ENCODE assay signal across 8 cellular contexts in the genomic region with DNA sequence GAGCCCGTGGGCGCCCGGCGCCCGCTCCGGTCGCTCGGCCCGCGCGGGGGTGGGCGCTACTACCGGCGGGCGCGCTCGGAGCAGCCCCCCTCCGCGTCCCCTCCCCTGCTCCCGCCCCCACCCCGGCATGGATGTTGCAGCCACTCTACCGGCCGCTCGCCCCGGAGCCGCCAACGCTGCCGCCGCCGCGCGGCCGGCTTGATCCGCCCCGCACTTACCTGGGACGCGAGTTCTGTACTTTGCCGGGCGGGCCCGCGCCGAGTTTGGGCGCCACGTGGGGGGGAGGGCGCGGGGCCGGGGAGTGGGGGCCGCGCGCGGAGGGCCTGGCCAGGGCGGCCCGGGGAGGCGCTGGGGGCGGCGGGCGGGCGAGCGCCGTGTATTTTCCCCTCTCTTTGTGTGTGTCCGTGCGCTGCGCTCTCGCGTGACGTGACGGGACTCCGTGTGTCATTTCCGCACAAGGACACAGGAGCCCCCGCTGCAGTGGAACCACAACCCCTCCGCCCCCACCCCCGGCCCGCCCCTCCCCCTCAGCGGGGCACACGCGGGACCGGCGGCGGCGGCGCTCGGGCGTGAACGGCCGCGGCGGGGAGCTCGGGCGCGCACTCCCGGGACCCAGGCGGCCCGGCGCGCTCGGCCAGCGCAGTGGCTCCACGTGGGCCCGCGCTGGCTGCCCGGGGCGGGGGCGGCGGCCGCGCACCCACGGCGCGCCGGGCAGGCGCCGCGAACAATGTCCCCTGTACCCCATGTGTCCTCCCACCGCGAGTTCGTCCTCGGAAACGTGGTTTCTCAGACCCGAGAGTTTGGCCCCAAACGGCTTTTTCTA. TPM values are rescaled to one million over a fixed set of nuclear protein-coding genes. Genes with fewer than 3 reads are reported as not detected.
DNase-seq lines count a peak whose midpoint lies in the region; ATAC-seq, FAIRE-seq and TF ChIP-seq lines count a peak whose summit lies in the region.

A gene (minus strand): TSS at position 644 of the 823 bp plus-strand sequence. CDS start 16,230 bp downstream, outside the sequence.

- peak within 1 kb of the TSS; percentile 36 for H3K27ac ChIP-seq in keratinocyte (ENCODE audit: control insufficient read depth, insufficient read depth, low read length)

- no peaks in the 10 kb centered on the region for H3K9me3 ChIP-seq in keratinocyte (ENCODE audit: control insufficient read depth, low read depth, low read length)

- no peaks in the 10 kb centered on the region for H3K27me3 ChIP-seq in keratinocyte (ENCODE audit: control insufficient read depth, extremely low read depth, insufficient read depth, low read length)

- peaks cover 2% of the 10 kb centered on the region for H3K79me2 ChIP-seq in keratinocyte (ENCODE audit: control insufficient read depth, insufficient read depth, low read length)

- H3K36me3 ChIP-seq in keratinocyte (ENCODE audit: control insufficient read depth in 2 of 2, extremely low read depth in 1 of 2, insufficient read depth in 2 of 2, low read length in 2 of 2), result no peaks in the 10 kb centered on the region

- DNase-seq in AG20443 (ENCODE audit: low spot score), result peak; percentile 42
- peak; percentile 22 for DNase-seq in T-helper 22 cell (ENCODE audit: low read depth)
- peak; percentile 24 to 47 for DNase-seq in T47D (ENCODE audit: low read depth in 1 of 2, low spot score in 1 of 2)
- no peak for DNase-seq in keratinocyte (ENCODE audit: low read depth, low spot score)
- peak; percentile 18 for DNase-seq in stimulated activated CD4-positive, alpha-beta T cell treated with anti-CD3 and anti-CD28 coated beads, Interleukin-1b, Interleukin-23, amount 100 ng/mL, for 48 hours
- no peak for DNase-seq in NCI-H2029 (lab: John Stamatoyannopoulos, UW)

- FAIRE-seq in keratinocyte (lab: Jason Lieb, UNC), result no peak

- peak within 1 kb of the TSS; percentile 41 to 77 (median 77) for H3K4me3 ChIP-seq in keratinocyte (ENCODE audit: control insufficient read depth in 2 of 3, extremely low read depth in 1 of 3, insufficient read depth in 2 of 3, low read depth in 1 of 3, low read length in 3 of 3)

- H4K20me1 ChIP-seq in keratinocyte (ENCODE audit: control insufficient read depth, extremely low read depth, insufficient read depth, low read length), result no peaks in the 10 kb centered on the region

- peak within 1 kb of the TSS; percentile 78 for H3K9ac ChIP-seq in keratinocyte (ENCODE audit: control insufficient read depth, extremely low read depth, insufficient read depth, low read length)

- peak within 1 kb of the TSS; percentile 99 for H3K4me2 ChIP-seq in keratinocyte (ENCODE audit: control insufficient read depth, extremely low read depth, insufficient read depth, low read depth, low read length)

- H2AFZ ChIP-seq in keratinocyte (ENCODE audit: control insufficient read depth, low read length), result peak within 1 kb of the TSS; percentile 82

- peaks cover 23% of the 10 kb centered on the region for H3K4me1 ChIP-seq in keratinocyte (ENCODE audit: control insufficient read depth, extremely low read depth, insufficient read depth, low read length)

- H3K9me1 ChIP-seq in keratinocyte (ENCODE audit: control insufficient read depth, extremely low read depth, insufficient read depth, low read length), result no peaks in the 10 kb centered on the region

- ATAC-seq in GM19324 (IDR thresholded peaks at IDR 0.05; ENCODE audit: low FRiP score, unreplicated experiment), result peak; percentile 27
- ATAC-seq in HG03442 (IDR thresholded peaks at IDR 0.05; ENCODE audit: unreplicated experiment), result peak; percentile 22

- in situ Hi-C loops in T47D (cut with HindIII; ENCODE audit: low pct_unique_long_range_greater_than_20kb, low sequenced_read_pairs), result no loop called here

- dilution Hi-C loops in keratinocyte (cut with MboI; ENCODE audit: extremely low pct_ligation_motif_present, low sequenced_read_pairs), result no loop called here

- no peak for TF ChIP-seq CTCF in keratinocyte (optimal IDR thresholded peaks at IDR 0.05 in 1 of 3, IDR thresholded peaks at IDR 0.05 in 1 of 3, conservative IDR thresholded peaks at IDR 0.05 in 1 of 3; ENCODE audit: extremely low read depth in 1 of 3, insufficient read depth in 2 of 3, low read length in 3 of 3)

RNA-seq across cellular contexts. Expression of the gene that starts here (rescaled TPM):
- polyA plus RNA-seq in keratinocyte, result 1.7 to 5.5 TPM (median 2.1 TPM) in 3 replicates
- 0.99 TPM for polyA plus RNA-seq in keratinocyte (2011; ENCODE audit: low read depth)
- 2.7 TPM in 2 replicates for polyA plus RNA-seq in keratinocyte (2011; cell fraction: cytosol; rRNA removed)
- polyA plus RNA-seq in keratinocyte (2011; cell fraction: nucleus; rRNA removed), result 4.2 and 4.5 TPM in 2 replicates
- polyA plus RNA-seq in keratinocyte (2012; ENCODE audit: low replicate concordance), result 2.9 and 4.2 TPM in 2 replicates
- 4.3 to 10.7 TPM (median 6.9 TPM) in 3 replicates for polyA minus RNA-seq in keratinocyte
- polyA minus RNA-seq in keratinocyte (2011; cell fraction: cytosol; rRNA and poly(A)+ RNA removed), result 9.2 TPM
- 5.9 and 7.6 TPM in 2 replicates for polyA minus RNA-seq in keratinocyte (2011; cell fraction: nucleus; rRNA and poly(A)+ RNA removed)

Comparison
In these comparisons a context has a peak if more than half of its experiments do, and no peak if none do; other contexts are left out.
1. DNase-seq: peak in AG20443 (single experiment), T-helper 22 cell (single experiment), T47D (2 of 2) and stimulated activated CD4-positive, alpha-beta T cell treated with anti-CD3 and anti-CD28 coated beads, Interleukin-1b, Interleukin-23, amount 100 ng/mL, for 48 hours (single experiment); none in keratinocyte (single experiment) and NCI-H2029 (single experiment).